ENCODE assay signal across 16 cellular contexts in genomic region chr17:58686980-58687379, GRCh38. TPM values are rescaled to one million over a fixed set of nuclear protein-coding genes. Genes with fewer than 3 reads are reported as not detected.
A peak's percentile ranks its signal among the peaks of the same experiment; 100 is the strongest.
DNase-seq lines count a peak whose midpoint lies in the region; ATAC-seq and TF ChIP-seq lines count a peak whose summit lies in the region.
"Had no signal": no experiment of that assay in that cellular context is flagged by ENCODE, and none has a peak within 500 bp of the region (broad histone marks: within the 10 kb centered on the region; RNA-seq: fewer than 3 reads in every experiment).

No MANE protein-coding gene starts in this region.

- DNase-seq in ELF-1 (ENCODE audit: low read depth, low spot score) (peak; percentile 74), epithelial cell of esophagus (ENCODE audit: low read depth) (peak; percentile 49), nephron progenitor cell (no peak), right lobe of liver (no peak)
- DNase-seq in CD8-positive, alpha-beta T cell = no peak
- DNase-seq: ACHN; CD4-positive, CD25-positive, alpha-beta regulatory T cell; DMS79; GDM1; IMR-90 had no signal

- peaks cover 7% of the 10 kb centered on the region for H3K4me1 Mint-ChIP-seq in nephron progenitor cell
- H3K4me1 Mint-ChIP-seq in CD8-positive, alpha-beta T cell (ENCODE audit: low read depth) = peaks cover 2% of the 10 kb centered on the region

- CTCF ChIA-PET in CD8-positive, alpha-beta T cell (lab: Charles Lee) = interaction anchor here (1.1 kb wide), 1 partner anchor 17 kb away, joined by 3 read pairs; no protein-coding TSS in a partner anchor

- no peaks in the 10 kb centered on the region for H3K36me3 ChIP-seq in right lobe of liver
- H3K36me3 ChIP-seq in CD8-positive, alpha-beta T cell (ENCODE audit: insufficient read depth, low read length) = no peaks in the 10 kb centered on the region
- H3K36me3 ChIP-seq: BLaER1 treated with 17β-estradiol and CSF1 and Interleukin-3, amounts not matched to agents 10 nM and 100 nM had no signal

- H3K4me3 Mint-ChIP-seq in nephron progenitor cell = no peak overlapping the region
- no peak overlapping the region for H3K4me3 Mint-ChIP-seq in CD8-positive, alpha-beta T cell

- no peak for TF ChIP-seq CTCF in VCaP (conservative IDR thresholded peaks at IDR 0.05)
- TF ChIP-seq CTCF in epithelial cell of esophagus (IDR thresholded peaks at IDR 0.05; ENCODE audit: insufficient read depth, low read depth, low read length, missing control alignments) = no peak
- no peak for TF ChIP-seq CTCF in nephron progenitor cell (IDR thresholded peaks at IDR 0.05)
- TF ChIP-seq CTCF in right lobe of liver (IDR thresholded peaks at IDR 0.05) = no peak
- no peak for TF ChIP-seq CTCF in CD8-positive, alpha-beta T cell (IDR thresholded peaks at IDR 0.05)

- intact Hi-C loops in right lobe of liver (cut with DNase I) = no loop called here
- intact Hi-C loops in CD8-positive, alpha-beta T cell (cut with DNase I, micrococcal nuclease) = no loop called here

- H3K27ac ChIP-seq in VCaP (peak overlapping the region; percentile 18; the same call in 1 of the 2 replicates), right lobe of liver (no peak overlapping the region)
- no peak overlapping the region for H3K27ac ChIP-seq in CD8-positive, alpha-beta T cell (ENCODE audit: low read depth, low read length)
- H3K27ac ChIP-seq: BLaER1 treated with 17β-estradiol and CSF1 and Interleukin-3, amounts not matched to agents 10 nM and 100 nM had no signal

- no peak overlapping the region for H3K4me3 ChIP-seq in epithelial cell of esophagus (ENCODE audit: low read length)
- no peak overlapping the region for H3K4me3 ChIP-seq in right lobe of liver
- no peak overlapping the region for H3K4me3 ChIP-seq in CD8-positive, alpha-beta T cell (ENCODE audit: low read depth, low read length)
- H3K4me3 ChIP-seq: BLaER1 treated with 17β-estradiol and CSF1 and Interleukin-3, amounts not matched to agents 10 nM and 100 nM had no signal

- H3K27ac Mint-ChIP-seq in nephron progenitor cell = peak overlapping the region; percentile 76
- no peak overlapping the region for H3K27ac Mint-ChIP-seq in CD8-positive, alpha-beta T cell

- no peaks in the 10 kb centered on the region for H3K27me3 ChIP-seq in right lobe of liver
- H3K27me3 ChIP-seq in CD8-positive, alpha-beta T cell (ENCODE audit: insufficient read depth, low read length) = no peaks in the 10 kb centered on the region
- H3K27me3 ChIP-seq: BLaER1 treated with 17β-estradiol and CSF1 and Interleukin-3, amounts not matched to agents 10 nM and 100 nM had no signal

- H3K27me3 Mint-ChIP-seq in nephron progenitor cell (ENCODE audit: low read depth, poor library complexity) = peaks cover 12% of the 10 kb centered on the region
- H3K27me3 Mint-ChIP-seq in CD8-positive, alpha-beta T cell (ENCODE audit: low read depth) = no peaks in the 10 kb centered on the region

- H3K9me3 ChIP-seq in right lobe of liver = no peaks in the 10 kb centered on the region
- no peaks in the 10 kb centered on the region for H3K9me3 ChIP-seq in CD8-positive, alpha-beta T cell (ENCODE audit: low read length)

- POLR2A ChIA-PET in CD8-positive, alpha-beta T cell (lab: Charles Lee) = no interaction called here

- no peak for TF ChIP-seq POLR2A in right lobe of liver (IDR thresholded peaks at IDR 0.05)

- H3K4me1 ChIP-seq in right lobe of liver = no peaks in the 10 kb centered on the region
- peaks cover 3% of the 10 kb centered on the region for H3K4me1 ChIP-seq in CD8-positive, alpha-beta T cell (ENCODE audit: insufficient read depth, low read length)

- no peaks in the 10 kb centered on the region for H3K36me3 Mint-ChIP-seq in nephron progenitor cell (ENCODE audit: low read depth)
- no peaks in the 10 kb centered on the region for H3K36me3 Mint-ChIP-seq in CD8-positive, alpha-beta T cell
- H3K36me3 Mint-ChIP-seq: CD4-positive, CD25-positive, alpha-beta regulatory T cell had no signal

- 50% methylated on average over 1 of the region's 4 CpGs for WGBS in right lobe of liver (ENCODE audit: insufficient coverage, low coverage, low lambda C conversion rate, missing lambda C conversion rate)

- ATAC-seq in right lobe of liver (no peak), HG03354 (IDR thresholded peaks at IDR 0.05; ENCODE audit: poor library complexity, severe bottlenecking, unreplicated experiment) (no peak), GM18907 (IDR thresholded peaks at IDR 0.05; ENCODE audit: unreplicated experiment) (no peak)
- no peak for ATAC-seq in CD8-positive, alpha-beta T cell
- ATAC-seq: HCT116 had no signal

- no peaks in the 10 kb centered on the region for H3K9me3 Mint-ChIP-seq in nephron progenitor cell
- no peaks in the 10 kb centered on the region for H3K9me3 Mint-ChIP-seq in CD8-positive, alpha-beta T cell
- H3K9me3 Mint-ChIP-seq: CD4-positive, CD25-positive, alpha-beta regulatory T cell had no signal

RNA-seq across cellular contexts. Expression of gene TEX14, which starts 4.9 kb away (rescaled TPM):
- total RNA-seq in right lobe of liver = under 1 TPM in 3 of 6 experiments, not detected in 3; 0.04 to 0.12 (median 0.09) TPM
- total RNA-seq in CD8-positive, alpha-beta T cell = 1 to 10 TPM in 1 of 2 experiments, under 1 TPM in 1; 0.94 to 1.3 TPM
- total RNA-seq: HT-29, IMR-90 had no signal

RNA-seq across cellular contexts. Expression of gene RAD51C, which starts 5.4 kb away (rescaled TPM):
- total RNA-seq in right lobe of liver = 10 to 100 TPM in 2 of 6 experiments, 1 to 10 TPM in 4; 6.5 to 22.2 (median 7.9) TPM
- 10 to 100 TPM in 1 of 2 experiments, 1 to 10 TPM in 1; 10.0 to 10.7 TPM for total RNA-seq in CD8-positive, alpha-beta T cell

Comparison
In these comparisons a context has a peak if more than half of its experiments do, and no peak if none do; other contexts are left out.
1. DNase-seq: peak in ELF-1 (single experiment) and epithelial cell of esophagus (single experiment); none in nephron progenitor cell (single experiment), right lobe of liver (0 of 3) and CD8-positive, alpha-beta T cell (0 of 7).